Comparison of ENCODE assay signal across 22 cellular contexts in the genomic region with DNA sequence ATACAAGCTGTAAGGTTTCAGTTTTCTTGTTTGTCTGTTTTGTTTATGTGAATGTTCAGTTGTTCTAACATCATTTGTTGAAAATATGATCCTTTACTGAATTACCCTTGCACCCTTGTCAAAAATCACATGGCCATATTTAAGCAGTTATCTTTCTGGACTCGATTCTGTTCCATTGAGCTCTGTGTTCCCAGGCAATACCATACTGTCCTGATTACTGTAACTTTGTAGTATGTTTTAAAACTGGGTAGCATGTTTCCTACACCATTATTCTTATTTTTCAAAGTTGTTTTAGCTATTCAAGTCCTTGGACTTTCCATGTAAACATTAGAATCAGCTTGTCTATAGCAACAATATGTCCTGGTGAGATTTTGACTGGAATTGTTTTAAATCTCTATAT.
DNase-seq lines count a peak whose midpoint lies in the region; ATAC-seq, FAIRE-seq and TF ChIP-seq lines count a peak whose summit lies in the region.
"Had no signal": no experiment of that assay in that cellular context is flagged by ENCODE, and none has a peak within 500 bp of the region (broad histone marks: within the 10 kb centered on the region; RNA-seq: fewer than 3 reads in every experiment).

No MANE protein-coding gene starts in this region.

- no peak overlapping the region for H2AFZ ChIP-seq in astrocyte (ENCODE audit: low read depth, low read length)
- H2AFZ ChIP-seq in keratinocyte (ENCODE audit: control insufficient read depth, low read length): no peak overlapping the region

- no peak for TF ChIP-seq POLR2A in GM12892 (IDR thresholded peaks at IDR 0.05; ENCODE audit: low read depth, low read length)

- no peak overlapping the region for H3K27ac ChIP-seq in astrocyte (ENCODE audit: low read depth, low read length)
- no peak overlapping the region for H3K27ac ChIP-seq in keratinocyte (ENCODE audit: control insufficient read depth, insufficient read depth, low read length)
- H3K27ac ChIP-seq: 22Rv1; A549; BLaER1 treated with 17β-estradiol and CSF1 and Interleukin-3, amounts not matched to agents 10 nM and 100 nM; C4-2B had no signal

- no peak for ATAC-seq in GM18858 (IDR thresholded peaks at IDR 0.05; ENCODE audit: unreplicated experiment)
- ATAC-seq: A549; CD8-positive, alpha-beta T cell had no signal

- H3K4me3 ChIP-seq in astrocyte (ENCODE audit: insufficient read depth, low read depth, low read length): no peak overlapping the region
- H3K4me3 ChIP-seq in keratinocyte (ENCODE audit: control insufficient read depth in 2 of 3, extremely low read depth in 1 of 3, insufficient read depth in 2 of 3, low read depth in 1 of 3, low read length in 3 of 3): no peak overlapping the region
- H3K4me3 ChIP-seq: A549; BLaER1 treated with 17β-estradiol and CSF1 and Interleukin-3, amounts not matched to agents 10 nM and 100 nM had no signal

- no peak overlapping the region for H3K4me2 ChIP-seq in astrocyte (ENCODE audit: low read length)
- no peak overlapping the region for H3K4me2 ChIP-seq in keratinocyte (ENCODE audit: control insufficient read depth, extremely low read depth, insufficient read depth, low read depth, low read length)
- H3K4me2 ChIP-seq: A549; BLaER1 treated with 17β-estradiol and CSF1 and Interleukin-3, amounts not matched to agents 10 nM and 100 nM had no signal

- peak; percentile 54 for FAIRE-seq in GM12892 (lab: Jason Lieb, UNC)
- FAIRE-seq in GM19239 (lab: Jason Lieb, UNC): peak; percentile 35
- FAIRE-seq in astrocyte (lab: Jason Lieb, UNC): peak; percentile 50
- peak; percentile 49 for FAIRE-seq in keratinocyte (lab: Jason Lieb, UNC)
- FAIRE-seq: A549, D721Med, G401.6, GM12891 had no signal

- H3K9me3 Mint-ChIP-seq in astrocyte (ENCODE audit: unreplicated experiment): peaks cover 15% of the 10 kb centered on the region
- H3K9me3 Mint-ChIP-seq: CD4-positive, alpha-beta T cell had no signal

- peaks cover 15% of the 10 kb centered on the region for H3K27me3 Mint-ChIP-seq in astrocyte (ENCODE audit: low read depth, unreplicated experiment)

- no peak overlapping the region for H3K4me3 Mint-ChIP-seq in astrocyte (ENCODE audit: unreplicated experiment)
- H3K4me3 Mint-ChIP-seq: B cell; CD4-positive, alpha-beta T cell; CD8-positive, alpha-beta T cell had no signal

- H3K9me3 ChIP-seq in astrocyte (ENCODE audit: insufficient read depth, low read depth, low read length) (peaks cover 4% of the 10 kb centered on the region), keratinocyte (ENCODE audit: control insufficient read depth, low read depth, low read length) (no peaks in the 10 kb centered on the region)

- H3K79me2 ChIP-seq in astrocyte (ENCODE audit: insufficient read depth, low read length) (no peaks in the 10 kb centered on the region), keratinocyte (ENCODE audit: control insufficient read depth, insufficient read depth, low read length) (no peaks in the 10 kb centered on the region)

- no peak overlapping the region for H3K9ac ChIP-seq in astrocyte (ENCODE audit: low read length)
- H3K9ac ChIP-seq in keratinocyte (ENCODE audit: control insufficient read depth, extremely low read depth, insufficient read depth, low read length): no peak overlapping the region
- H3K9ac ChIP-seq: BLaER1 treated with 17β-estradiol and CSF1 and Interleukin-3, amounts not matched to agents 10 nM and 100 nM had no signal

- H4K20me1 ChIP-seq in astrocyte (ENCODE audit: insufficient read depth, low read length) (no peaks in the 10 kb centered on the region), keratinocyte (ENCODE audit: control insufficient read depth, extremely low read depth, insufficient read depth, low read length) (no peaks in the 10 kb centered on the region)
- H4K20me1 ChIP-seq: BLaER1 treated with 17β-estradiol and CSF1 and Interleukin-3, amounts not matched to agents 10 nM and 100 nM had no signal

- no peaks in the 10 kb centered on the region for H3K36me3 Mint-ChIP-seq in astrocyte (ENCODE audit: low read depth, unreplicated experiment)
- H3K36me3 Mint-ChIP-seq: CD8-positive, alpha-beta T cell had no signal

- H3K4me1 Mint-ChIP-seq in astrocyte (ENCODE audit: low read depth, unreplicated experiment): no peaks in the 10 kb centered on the region
- H3K4me1 Mint-ChIP-seq: B cell had no signal

- no peaks in the 10 kb centered on the region for H3K4me1 ChIP-seq in astrocyte (ENCODE audit: insufficient read depth, low read length)
- H3K4me1 ChIP-seq in keratinocyte (ENCODE audit: control insufficient read depth, extremely low read depth, insufficient read depth, low read length): no peaks in the 10 kb centered on the region
- H3K4me1 ChIP-seq: A549; BLaER1 treated with 17β-estradiol and CSF1 and Interleukin-3, amounts not matched to agents 10 nM and 100 nM; Caco-2 had no signal

- DNase-seq in GM12892 (ENCODE audit: insufficient read length): no peak
- no peak for DNase-seq in GM19239 (ENCODE audit: insufficient read length, low spot score)
- DNase-seq in astrocyte (ENCODE audit: low read depth): no peak
- DNase-seq in keratinocyte (ENCODE audit: low read depth, low spot score): no peak
- no peak for DNase-seq in NOMO-1 treated with dmso at 0.1 percent for 144 hours (lab: John Stamatoyannopoulos, UW; ENCODE audit: unreplicated experiment)
- DNase-seq in NCI-H2196 (lab: John Stamatoyannopoulos, UW; ENCODE audit: unreplicated experiment): no peak
- DNase-seq: AML-193; Caco-2; Calu3; CD4-positive, alpha-beta T cell; CD8-positive, alpha-beta T cell; DMS79 treated with DMSO at 0.1 percent for 48 hours; GF-D8 had no signal

- TF ChIP-seq CTCF in astrocyte (IDR thresholded peaks at IDR 0.05; ENCODE audit: insufficient read depth, low read depth, low read length) (no peak), keratinocyte (optimal IDR thresholded peaks at IDR 0.05 in 1 of 3, IDR thresholded peaks at IDR 0.05 in 1 of 3, conservative IDR thresholded peaks at IDR 0.05 in 1 of 3; ENCODE audit: extremely low read depth in 1 of 3, insufficient read depth in 2 of 3, low read length in 3 of 3) (no peak)

- no peaks in the 10 kb centered on the region for H3K9me1 ChIP-seq in keratinocyte (ENCODE audit: control insufficient read depth, extremely low read depth, insufficient read depth, low read length)

- dilution Hi-C loops in keratinocyte (cut with MboI; ENCODE audit: extremely low pct_ligation_motif_present, low sequenced_read_pairs): no loop called here

- H3K27ac Mint-ChIP-seq in astrocyte (ENCODE audit: unreplicated experiment): no peak overlapping the region
- H3K27ac Mint-ChIP-seq: B cell; CD4-positive, alpha-beta T cell; CD8-positive, alpha-beta T cell had no signal

- H3K27me3 ChIP-seq in astrocyte (ENCODE audit: insufficient read depth, low read length) (peaks cover 2% of the 10 kb centered on the region), keratinocyte (ENCODE audit: control insufficient read depth, extremely low read depth, insufficient read depth, low read length) (no peaks in the 10 kb centered on the region)
- H3K27me3 ChIP-seq: BLaER1 treated with 17β-estradiol and CSF1 and Interleukin-3, amounts not matched to agents 10 nM and 100 nM had no signal

- H3K36me3 ChIP-seq in astrocyte (ENCODE audit: insufficient read depth, low read length): no peaks in the 10 kb centered on the region
- no peaks in the 10 kb centered on the region for H3K36me3 ChIP-seq in keratinocyte (ENCODE audit: control insufficient read depth in 2 of 2, extremely low read depth in 1 of 2, insufficient read depth in 2 of 2, low read length in 2 of 2)
- H3K36me3 ChIP-seq: BLaER1 treated with 17β-estradiol and CSF1 and Interleukin-3, amounts not matched to agents 10 nM and 100 nM had no signal
